Comparison of ENCODE assay signal across 21 cellular contexts in the genomic region with DNA sequence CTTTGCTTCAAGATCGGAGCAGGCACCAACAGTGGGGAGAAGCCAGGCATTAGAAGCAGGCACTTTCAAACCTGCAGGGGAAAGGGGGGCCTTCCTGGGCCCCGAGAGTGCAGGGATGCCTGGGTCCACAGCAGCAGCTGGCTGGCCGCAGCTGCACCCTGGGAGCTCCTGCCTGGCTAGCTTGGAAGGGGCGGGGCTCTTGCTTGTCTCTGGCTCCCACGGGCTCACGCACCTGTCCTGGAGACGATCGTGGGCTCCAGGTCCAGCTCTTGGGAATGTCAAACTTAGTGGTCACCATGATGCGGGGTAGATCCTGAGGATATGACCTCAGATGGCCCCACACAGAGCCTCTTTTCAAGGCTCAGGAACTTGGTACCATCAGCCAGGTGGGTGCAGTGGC.
"Had no signal": no experiment of that assay in that cellular context is flagged by ENCODE, and none has a peak within 500 bp of the region (broad histone marks: within the 10 kb centered on the region; RNA-seq: fewer than 3 reads in every experiment).

No MANE protein-coding gene starts in this region.

- H3K27me3 ChIP-seq: neural progenitor cell, ovary, right atrium auricular region, tibial nerve had no signal

- H3K4me1 ChIP-seq: lower lobe of right lung, neural progenitor cell, right atrium auricular region, tibial nerve had no signal

- H3K9ac ChIP-seq: neural progenitor cell had no signal

- ATAC-seq: natural killer cell; stimulated activated naive CD8-positive, alpha-beta T cell treated with anti-CD3 and anti-CD28 coated beads, Interleukin-15, Interleukin-2, amounts not matched to agents 100 U/mL and 50 U/mL, for 24 hours had no signal

- H3K9me3 Mint-ChIP-seq: mesothelial cell of epicardium, nephron progenitor cell, neural progenitor cell, type B pancreatic cell had no signal

- H3K9me3 ChIP-seq: lower lobe of right lung, ovary, right atrium auricular region, tibial nerve had no signal

- H2AFZ ChIP-seq: neural progenitor cell had no signal

- H3K4me3 ChIP-seq: lower lobe of right lung, neural progenitor cell, ovary, right atrium auricular region, skin epidermis, tibial nerve had no signal

- DNase-seq: hippocampal formation; lower lobe of right lung; mammary epithelial cell; mesendoderm; naive B cell; natural killer cell; nephron progenitor cell; ovary; stimulated activated CD4-positive, alpha-beta T cell treated with anti-CD3 and anti-CD28 coated beads, Interleukin-12 subunit alpha, Interleukin-12 subunit beta, amount 100 ng/mL, for 4 hours; stimulated activated CD4-positive, alpha-beta T cell treated with anti-CD3 and anti-CD28 coated beads, Interleukin-15, amount 100 ng/mL, for 24 hours; stimulated activated CD4-positive, alpha-beta T cell treated with anti-CD3 and anti-CD28 coated beads, Interleukin-2, amount 100 ng/mL, for 24 hours; stimulated activated CD4-positive, alpha-beta T cell treated with anti-CD3 and anti-CD28 coated beads, Interleukin-4, amount 100 ng/mL, for 1 hour; stimulated activated naive B cell treated with anti-CD40 and anti-IgM and Interleukin-4, amounts not matched to agents 10 μg/mL and 1 μg/mL and 100 μg/mL, for 72 hours; stimulated activated naive CD8-positive, alpha-beta T cell treated with anti-CD3 and anti-CD28 coated beads, Interleukin-15, Interleukin-2, amounts not matched to agents 100 U/mL and 50 U/mL, for 24 hours had no signal

- H3K27ac ChIP-seq: lower lobe of right lung, neural progenitor cell, ovary, right atrium auricular region, skin epidermis, tibial nerve had no signal

- H3K4me3 Mint-ChIP-seq: mesothelial cell of epicardium; naive B cell; natural killer cell; nephron progenitor cell; neural progenitor cell; stimulated activated naive B cell treated with anti-CD40 and anti-IgM and Interleukin-4, amounts not matched to agents 10 μg/mL and 1 μg/mL and 100 μg/mL, for 72 hours; type B pancreatic cell had no signal

- H3K36me3 Mint-ChIP-seq: mesothelial cell of epicardium; naive B cell; natural killer cell; neural progenitor cell; stimulated activated naive B cell treated with anti-CD40 and anti-IgM and Interleukin-4, amounts not matched to agents 10 μg/mL and 1 μg/mL and 100 μg/mL, for 72 hours; type B pancreatic cell had no signal

- H3K27me3 Mint-ChIP-seq: naive B cell; progenitor cell of endocrine pancreas; stimulated activated naive B cell treated with anti-CD40 and anti-IgM and Interleukin-4, amounts not matched to agents 10 μg/mL and 1 μg/mL and 100 μg/mL, for 72 hours; type B pancreatic cell had no signal

- H3K36me3 ChIP-seq: lower lobe of right lung, neural progenitor cell, ovary, right atrium auricular region, tibial nerve had no signal

- H3K27ac Mint-ChIP-seq: mesothelial cell of epicardium; naive B cell; natural killer cell; nephron progenitor cell; neural progenitor cell; progenitor cell of endocrine pancreas; stimulated activated naive B cell treated with anti-CD40 and anti-IgM and Interleukin-4, amounts not matched to agents 10 μg/mL and 1 μg/mL and 100 μg/mL, for 72 hours; type B pancreatic cell had no signal

- H3K4me2 ChIP-seq: neural progenitor cell had no signal

- H3K4me1 Mint-ChIP-seq: naive B cell; natural killer cell; nephron progenitor cell; neural progenitor cell; stimulated activated naive B cell treated with anti-CD40 and anti-IgM and Interleukin-4, amounts not matched to agents 10 μg/mL and 1 μg/mL and 100 μg/mL, for 72 hours had no signal
